In the genomic region with DNA sequence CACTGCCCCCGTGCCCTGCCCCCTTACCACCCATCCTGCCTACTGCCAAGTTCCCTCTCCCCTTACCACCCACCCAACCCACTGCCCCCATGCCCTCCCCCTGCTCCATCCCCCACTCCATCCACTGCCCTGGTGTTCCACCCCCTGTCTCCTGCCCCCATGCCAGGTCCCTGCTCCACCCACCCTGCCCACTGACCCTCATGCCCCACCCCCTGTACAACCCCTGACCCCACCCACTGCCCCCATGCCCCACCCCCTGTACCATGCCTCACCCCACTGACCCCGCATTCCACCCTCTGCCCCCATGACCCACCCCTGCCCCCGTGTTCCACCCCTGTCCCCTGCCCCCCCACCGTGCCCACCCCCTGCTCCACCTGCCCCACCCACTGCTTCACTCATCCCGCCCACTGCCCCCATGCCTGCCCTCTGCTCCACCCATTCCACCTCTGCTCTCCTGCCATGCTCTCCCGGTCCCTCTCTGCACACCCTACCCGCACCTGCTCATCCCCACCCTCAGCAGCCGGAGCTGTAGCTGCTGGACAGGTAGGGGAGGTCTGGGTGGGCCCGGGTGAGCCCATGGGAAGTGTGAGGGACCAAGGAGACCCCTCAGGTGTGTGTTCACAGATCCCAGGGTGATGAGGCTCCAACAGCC, we compare ENCODE assay signal across 20 cellular contexts. TPM values are rescaled to one million over a fixed set of nuclear protein-coding genes. Genes with fewer than 3 reads are reported as not detected.
A peak's percentile ranks its signal among the peaks of the same experiment; 100 is the strongest.
DNase-seq lines count a peak whose midpoint lies in the region; ATAC-seq, FAIRE-seq and TF ChIP-seq lines count a peak whose summit lies in the region.
"Had no signal": no experiment of that assay in that cellular context is flagged by ENCODE, and none has a peak within 500 bp of the region (broad histone marks: within the 10 kb centered on the region; RNA-seq: fewer than 3 reads in every experiment).

No MANE protein-coding gene starts in this region.

- peak; percentile 78 for DNase-seq in SK-N-SH
- DNase-seq in NAMALWA (ENCODE audit: low spot score) = peak; percentile 51
- DNase-seq in iPS-NIHi7 (ENCODE audit: extremely low spot score) = peak; percentile 44
- no peak for DNase-seq in urothelium cell line (ENCODE audit: low spot score)
- DNase-seq in NCI-H2171 (lab: John Stamatoyannopoulos, UW) = no peak
- no peak for DNase-seq in gastrocnemius medialis
- no peak for DNase-seq in activated CD4-positive, alpha-beta T cell treated with anti-CD3 and anti-CD28 coated beads for 1 hour
- DNase-seq: CD4-positive, alpha-beta memory T cell; DMS79; H9; NCI-H1105 treated with DMSO at 0.1 percent for 48 hours; NCI-H187; NCI-H345; NCI-H526 treated with DMSO at 0.1 percent for 48 hours; NK-92 treated with Interleukin-12 subunit alpha and Interleukin-12 subunit beta, amount 100 ng/mL, for 24 hours; PC-9 had no signal

- H3K9me3 ChIP-seq in SK-N-SH = no peaks in the 10 kb centered on the region
- no peaks in the 10 kb centered on the region for H3K9me3 ChIP-seq in gastrocnemius medialis
- H3K9me3 ChIP-seq: SJSA1 had no signal

- H2AFZ ChIP-seq in SK-N-SH (ENCODE audit: low read depth) = no peak overlapping the region
- H2AFZ ChIP-seq: PC-9 had no signal

- POLR2A ChIA-PET in SK-N-SH (lab: Yijun Ruan, JAX) = interaction anchor here (0.6 kb wide), 1 partner anchor 52 kb away, joined by 3 read pairs; no protein-coding TSS in a partner anchor

- intact Hi-C loops in gastrocnemius medialis (cut with DNase I; ENCODE audit: low total_unique reads) = no loop called here

- no peaks in the 10 kb centered on the region for H3K9me2 ChIP-seq in SK-N-SH

- H3K79me2 ChIP-seq in SK-N-SH (ENCODE audit: insufficient read depth) = no peaks in the 10 kb centered on the region

- no peak for TF ChIP-seq RAD21 in SK-N-SH (IDR thresholded peaks at IDR 0.05; ENCODE audit: low read length)

- H4K20me1 ChIP-seq in SK-N-SH (ENCODE audit: insufficient read depth) = no peaks in the 10 kb centered on the region

- H3K27ac ChIP-seq in SK-N-SH (ENCODE audit: low read depth in 2 of 2, low read length in 1 of 2) = no peak overlapping the region
- peak overlapping the region in 1 of 4 donors; percentile 51 for H3K27ac ChIP-seq in gastrocnemius medialis
- H3K27ac ChIP-seq: 22Rv1, PC-9, SJSA1 had no signal

- no peak for TF ChIP-seq EP300 in SK-N-SH (IDR thresholded peaks at IDR 0.05; ENCODE audit: borderline replicate concordance in 1 of 2, low read depth in 1 of 2, low read length in 1 of 2)

- H3K36me3 ChIP-seq in SK-N-SH (replicated peaks in 1 of 2; ENCODE audit: control insufficient read depth in 1 of 2, insufficient read depth in 2 of 2, low read length in 1 of 2) (no peaks in the 10 kb centered on the region), gastrocnemius medialis (no peaks in the 10 kb centered on the region)
- H3K36me3 ChIP-seq: SJSA1 had no signal

- H3F3A ChIP-seq in SK-N-SH (replicated peaks; ENCODE audit: insufficient read depth) = peaks cover 10% of the 10 kb centered on the region

- TF ChIP-seq CTCF in SK-N-SH (IDR thresholded peaks at IDR 0.05) (no peak), gastrocnemius medialis (IDR thresholded peaks at IDR 0.05 in 4 of 5, conservative IDR thresholded peaks at IDR 0.05 in 1 of 5) (no peak)

- CTCF ChIA-PET in SK-N-SH (lab: Yijun Ruan, JAX) = no interaction called here

- no peaks in the 10 kb centered on the region for H3K4me1 ChIP-seq in SK-N-SH (ENCODE audit: control insufficient read depth in 1 of 2, insufficient read depth in 2 of 2, low read depth in 1 of 2, low read length in 1 of 2)
- peaks cover 10 to 19% of the 10 kb centered on the region in 2 donors for H3K4me1 ChIP-seq in gastrocnemius medialis
- H3K4me1 ChIP-seq: SJSA1 had no signal

- H3K27me3 ChIP-seq in SK-N-SH (ENCODE audit: insufficient read depth) = no peaks in the 10 kb centered on the region
- H3K27me3 ChIP-seq in gastrocnemius medialis = no peaks in the 10 kb centered on the region

- 55% methylated on average over 9 of the region's 9 CpGs for WGBS in SK-N-SH (ENCODE audit: low lambda C conversion rate)

- no peak overlapping the region for H3K4me2 ChIP-seq in SK-N-SH
- H3K4me2 ChIP-seq: PC-9 had no signal

- ATAC-seq in SK-N-SH treated with all-trans-retinoic acid at 6 μM for 48 hours (no peak), gastrocnemius medialis (no peak)

- no peak for TF ChIP-seq POLR2A in gastrocnemius medialis (IDR thresholded peaks at IDR 0.05)

- in situ Hi-C loops in gastrocnemius medialis (cut with MboI; ENCODE audit: low sequenced_read_pairs in 4 of 4) = no loop called here

- H3K4me3 ChIP-seq in SK-N-SH (ENCODE audit: low read depth in 2 of 2, low read length in 1 of 2) (no peak overlapping the region), gastrocnemius medialis (no peak overlapping the region)
- H3K4me3 ChIP-seq: PC-9, SJSA1 had no signal

- FAIRE-seq in urothelium cell line (lab: Jason Lieb, UNC) = peak; percentile 58
- FAIRE-seq: D721Med had no signal

- no peak overlapping the region for H3K9ac ChIP-seq in SK-N-SH

TF ChIP-seq in SK-N-SH, 30 proteins besides CTCF, POLR2A, EP300 and RAD21 (continues in another document):
- TF ChIP-seq TAF1 (IDR thresholded peaks at IDR 0.05; ENCODE audit: borderline replicate concordance, low read depth, low read length) = no peak
- no peak for TF ChIP-seq ELF1 (IDR thresholded peaks at IDR 0.05)
- no peak for TF ChIP-seq TEAD4 (IDR thresholded peaks at IDR 0.05; ENCODE audit: borderline replicate concordance, insufficient read depth)
- TF ChIP-seq GATA2 (CRISPR knock-in tag; IDR thresholded peaks at IDR 0.05) = no peak
- no peak for TF ChIP-seq POLR2AphosphoS5 (IDR thresholded peaks at IDR 0.05; ENCODE audit: low read depth, low read length)
- TF ChIP-seq, protein P1, sequence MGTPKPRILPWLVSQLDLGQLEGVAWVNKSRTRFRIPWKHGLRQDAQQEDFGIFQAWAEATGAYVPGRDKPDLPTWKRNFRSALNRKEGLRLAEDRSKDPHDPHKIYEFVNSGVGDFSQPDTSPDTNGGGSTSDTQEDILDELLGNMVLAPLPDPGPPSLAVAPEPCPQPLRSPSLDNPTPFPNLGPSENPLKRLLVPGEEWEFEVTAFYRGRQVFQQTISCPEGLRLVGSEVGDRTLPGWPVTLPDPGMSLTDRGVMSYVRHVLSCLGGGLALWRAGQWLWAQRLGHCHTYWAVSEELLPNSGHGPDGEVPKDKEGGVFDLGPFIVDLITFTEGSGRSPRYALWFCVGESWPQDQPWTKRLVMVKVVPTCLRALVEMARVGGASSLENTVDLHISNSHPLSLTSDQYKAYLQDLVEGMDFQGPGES (IDR thresholded peaks at IDR 0.05; ENCODE audit: low read depth, low read length) = no peak
- TF ChIP-seq, protein P2, sequence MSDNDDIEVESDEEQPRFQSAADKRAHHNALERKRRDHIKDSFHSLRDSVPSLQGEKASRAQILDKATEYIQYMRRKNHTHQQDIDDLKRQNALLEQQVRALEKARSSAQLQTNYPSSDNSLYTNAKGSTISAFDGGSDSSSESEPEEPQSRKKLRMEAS (IDR thresholded peaks at IDR 0.05; ENCODE audit: low read depth) = no peak
- no peak for TF ChIP-seq YY1 (IDR thresholded peaks at IDR 0.05; ENCODE audit: low read depth)
- TF ChIP-seq RFX5 (IDR thresholded peaks at IDR 0.05; ENCODE audit: low read length) = no peak
- no peak for TF ChIP-seq NRF1 (IDR thresholded peaks at IDR 0.05; ENCODE audit: low read depth, low read length)
- no peak for TF ChIP-seq JUND (IDR thresholded peaks at IDR 0.05)

TF ChIP-seq in SK-N-SH treated with all-trans-retinoic acid at 6 μM for 48 hours, 23 proteins besides CTCF, POLR2A, EP300 and RAD21 (continues in another document):
- no peak for TF ChIP-seq ZNF565 (CRISPR knock-in tag; conservative IDR thresholded peaks at IDR 0.05; ENCODE audit: low read depth)
- TF ChIP-seq TOX (CRISPR knock-in tag; IDR thresholded peaks at IDR 0.05; ENCODE audit: borderline replicate concordance) = no peak
- no peak for TF ChIP-seq BACH2 (CRISPR knock-in tag; IDR thresholded peaks at IDR 0.05; ENCODE audit: borderline replicate concordance)
- TF ChIP-seq ISL1 (CRISPR knock-in tag; IDR thresholded peaks at IDR 0.05) = no peak
- TF ChIP-seq GLIS3 (CRISPR knock-in tag; IDR thresholded peaks at IDR 0.05) = no peak
- no peak for TF ChIP-seq ESRRG (CRISPR knock-in tag; IDR thresholded peaks at IDR 0.05)
- no peak for TF ChIP-seq ZNF70 (CRISPR knock-in tag; IDR thresholded peaks at IDR 0.05)
- TF ChIP-seq SNAI2 (CRISPR knock-in tag; IDR thresholded peaks at IDR 0.05) = no peak
- TF ChIP-seq, protein P3, sequence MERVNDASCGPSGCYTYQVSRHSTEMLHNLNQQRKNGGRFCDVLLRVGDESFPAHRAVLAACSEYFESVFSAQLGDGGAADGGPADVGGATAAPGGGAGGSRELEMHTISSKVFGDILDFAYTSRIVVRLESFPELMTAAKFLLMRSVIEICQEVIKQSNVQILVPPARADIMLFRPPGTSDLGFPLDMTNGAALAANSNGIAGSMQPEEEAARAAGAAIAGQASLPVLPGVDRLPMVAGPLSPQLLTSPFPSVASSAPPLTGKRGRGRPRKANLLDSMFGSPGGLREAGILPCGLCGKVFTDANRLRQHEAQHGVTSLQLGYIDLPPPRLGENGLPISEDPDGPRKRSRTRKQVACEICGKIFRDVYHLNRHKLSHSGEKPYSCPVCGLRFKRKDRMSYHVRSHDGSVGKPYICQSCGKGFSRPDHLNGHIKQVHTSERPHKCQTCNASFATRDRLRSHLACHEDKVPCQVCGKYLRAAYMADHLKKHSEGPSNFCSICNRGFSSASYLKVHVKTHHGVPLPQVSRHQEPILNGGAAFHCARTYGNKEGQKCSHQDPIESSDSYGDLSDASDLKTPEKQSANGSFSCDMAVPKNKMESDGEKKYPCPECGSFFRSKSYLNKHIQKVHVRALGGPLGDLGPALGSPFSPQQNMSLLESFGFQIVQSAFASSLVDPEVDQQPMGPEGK (CRISPR knock-in tag; IDR thresholded peaks at IDR 0.05; ENCODE audit: borderline replicate concordance) = no peak

RNA-seq across cellular contexts. Expression of a gene that starts 7.4 kb away (rescaled TPM):
- 54.3 and 68.2 TPM in 2 replicates for polyA plus RNA-seq in SK-N-SH (2012; rRNA removed)
- polyA plus RNA-seq in SK-N-SH (2012; cell fraction: cytosol; rRNA removed) = 54.0 and 58.2 TPM in 2 replicates
- polyA plus RNA-seq in SK-N-SH (2012; cell fraction: nucleus; rRNA removed) = 55.7 and 57.5 TPM in 2 replicates
- total RNA-seq in gastrocnemius medialis = 1 to 10 TPM; 2.3 to 7.9 (median 3.9) TPM

RNA-seq across cellular contexts. Expression of a gene that starts 10.7 kb away (rescaled TPM):
- polyA plus RNA-seq in SK-N-SH (2012; rRNA removed) = 13.4 and 20.7 TPM in 2 replicates
- polyA plus RNA-seq in SK-N-SH (2012; cell fraction: cytosol; rRNA removed) = 10.5 and 15.2 TPM in 2 replicates
- polyA plus RNA-seq in SK-N-SH (2012; cell fraction: nucleus; rRNA removed) = 22.5 and 23.0 TPM in 2 replicates
- total RNA-seq in gastrocnemius medialis = 10 to 100 TPM; 19.0 to 52.7 (median 24.4) TPM

RNA-seq across cellular contexts. Expression of a gene that starts 26.3 kb away (rescaled TPM):
- 4.3 and 9.9 TPM in 2 replicates for polyA plus RNA-seq in SK-N-SH (2012; rRNA removed)
- 6.7 and 9.8 TPM in 2 replicates for polyA plus RNA-seq in SK-N-SH (2012; cell fraction: cytosol; rRNA removed)
- 23.0 and 32.8 TPM in 2 replicates for polyA plus RNA-seq in SK-N-SH (2012; cell fraction: nucleus; rRNA removed)
- total RNA-seq in gastrocnemius medialis = 1 to 10 TPM; 1.1 to 5.5 (median 2.7) TPM

RNA-seq across cellular contexts. Expression of a gene that starts 42.7 kb away (rescaled TPM):
- 78.7 and 107 TPM in 2 replicates for polyA plus RNA-seq in SK-N-SH (2012; rRNA removed)
- 40.1 and 54.1 TPM in 2 replicates for polyA plus RNA-seq in SK-N-SH (2012; cell fraction: cytosol; rRNA removed)
- 188 and 264 TPM in 2 replicates for polyA plus RNA-seq in SK-N-SH (2012; cell fraction: nucleus; rRNA removed)
- total RNA-seq in gastrocnemius medialis = 10 to 100 TPM; 18.0 to 50.4 (median 33.3) TPM

Comparison
In these comparisons a context has a peak if more than half of its experiments do, and no peak if none do; other contexts are left out.
1. DNase-seq: peak in SK-N-SH (single experiment), NAMALWA (single experiment) and iPS-NIHi7 (single experiment); none in urothelium cell line (single experiment), NCI-H2171 (single experiment), gastrocnemius medialis (0 of 2) and activated CD4-positive, alpha-beta T cell treated with anti-CD3 and anti-CD28 coated beads for 1 hour (single experiment).